ENCODE assay signal across 8 cellular contexts in the genomic region with DNA sequence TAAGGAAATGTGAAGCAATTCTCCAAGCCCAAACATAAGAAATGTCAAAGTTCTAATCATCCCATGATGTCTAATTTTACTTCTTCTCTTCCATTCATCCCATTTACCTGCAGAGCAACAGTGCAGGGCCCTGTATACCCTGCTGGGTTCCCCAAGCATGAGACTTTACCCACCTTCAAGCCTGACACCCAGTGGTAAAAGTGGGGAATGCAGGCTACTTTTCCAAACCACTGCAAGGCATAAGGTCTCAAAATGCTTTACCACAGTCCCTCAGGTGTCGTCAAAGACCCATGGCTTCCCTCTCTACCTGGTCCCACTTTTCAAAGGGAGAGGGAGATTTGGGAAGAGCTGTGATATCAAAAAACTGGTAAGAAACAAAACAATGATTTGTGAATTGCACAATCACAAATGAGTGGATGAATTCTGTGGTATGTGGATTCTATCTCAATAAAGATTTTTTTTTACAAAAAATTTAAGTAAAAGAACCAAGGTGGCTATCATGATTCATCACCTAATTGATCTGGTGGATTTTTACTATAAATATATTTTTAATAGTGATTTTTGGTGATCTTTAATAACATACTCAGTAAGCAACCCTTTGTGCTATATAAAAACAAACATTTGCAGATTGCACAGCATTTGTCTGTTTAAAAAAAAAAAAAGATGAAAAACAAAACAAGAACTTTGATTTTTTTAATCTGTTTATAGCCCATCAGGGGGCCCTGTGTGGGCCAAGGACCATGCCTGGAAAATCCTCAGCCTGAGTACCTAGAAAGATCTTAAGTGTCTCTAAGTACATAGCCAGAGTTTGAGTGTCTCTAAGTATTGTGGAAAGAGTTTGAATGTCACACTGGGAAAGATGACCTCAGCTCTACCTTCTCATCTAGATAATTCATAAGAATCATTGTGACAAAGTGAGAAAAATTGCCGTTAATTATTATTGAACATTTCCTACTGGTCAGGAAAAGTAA.
DNase-seq lines count a peak whose midpoint lies in the region; ATAC-seq and TF ChIP-seq lines count a peak whose summit lies in the region.

No MANE protein-coding gene starts in this region.

- peak; percentile 2 for DNase-seq in AG09309 (ENCODE audit: low read depth)
- DNase-seq in NCI-H2171 treated with DMSO at 0.1 percent for 48 hours (lab: John Stamatoyannopoulos, UW), result peak; percentile 53
- DNase-seq in activated CD8-positive, alpha-beta memory T cell treated with anti-CD3 and anti-CD28 coated beads for 24 hours, result peak; percentile 73
- DNase-seq in fibroblast of villous mesenchyme (ENCODE audit: low read depth), result peak; percentile 23
- DNase-seq in pons (ENCODE audit: low spot score), result peak; percentile 34

- TF ChIP-seq CTCF in AG09309 (IDR thresholded peaks at IDR 0.05; ENCODE audit: control insufficient read depth, insufficient read depth, low read depth, low read length, missing control alignments), result peak; percentile 87
- TF ChIP-seq CTCF in GM12872 (IDR thresholded peaks at IDR 0.05; ENCODE audit: insufficient read depth, low read depth, low read length), result peak; percentile 89
- TF ChIP-seq CTCF in fibroblast of villous mesenchyme (IDR thresholded peaks at IDR 0.05; ENCODE audit: insufficient read depth, low read depth, low read length), result peak; percentile 85

- no peak overlapping the region for H3K4me3 ChIP-seq in AG09309 (ENCODE audit: control insufficient read depth, low read depth, low read length)
- no peak overlapping the region for H3K4me3 ChIP-seq in fibroblast of villous mesenchyme (ENCODE audit: low read depth, low read length)

- ATAC-seq in HG03432 (IDR thresholded peaks at IDR 0.05; ENCODE audit: unreplicated experiment) (no peak), HG03439 (IDR thresholded peaks at IDR 0.05; ENCODE audit: unreplicated experiment) (no peak)

Comparison
In these comparisons a context has a peak if more than half of its experiments do, and no peak if none do; other contexts are left out.
1. DNase-seq: peak in every context shown above with its lines; median percentile 73 in activated CD8-positive, alpha-beta memory T cell treated with anti-CD3 and anti-CD28 coated beads for 24 hours; 53 in NCI-H2171 treated with DMSO at 0.1 percent for 48 hours; 34 in pons; 23 in fibroblast of villous mesenchyme; 2 in AG09309.